13 cellular contexts compared by ENCODE assay signal in genomic region chr2:99975386-99975785, GRCh38.
DNase-seq lines count a peak whose midpoint lies in the region; ATAC-seq, FAIRE-seq and TF ChIP-seq lines count a peak whose summit lies in the region.
"Had no signal": no experiment of that assay in that cellular context is flagged by ENCODE, and none has a peak within 500 bp of the region (broad histone marks: within the 10 kb centered on the region; RNA-seq: fewer than 3 reads in every experiment).

No MANE protein-coding gene starts in this region.

- DNase-seq in AG08396 (ENCODE audit: low spot score) (peak; percentile 21), IMR-90 (peak; percentile 87), GM12878 (ENCODE audit: low read depth, low spot score) (no peak), kidney epithelial cell (ENCODE audit: low read depth) (peak; percentile 56), T-helper 2 cell (no peak), germinal center (ENCODE audit: low spot score) (no peak), neuronal stem cell (ENCODE audit: low spot score) (no peak)
- DNase-seq in activated CD4-positive, CD25-positive, alpha-beta regulatory T cell treated with anti-CD3 and anti-CD28 coated beads, Interleukin-2, amount 50 U/mL, for 72 hours = no peak
- DNase-seq: activated CD4-positive, alpha-beta T cell treated with anti-CD3 and anti-CD28 coated beads for 48 hours; T-cell had no signal

- no peak overlapping the region for H2BK12ac ChIP-seq in neuronal stem cell (ENCODE audit: low read length)

- CTCF ChIA-PET in IMR-90 (lab: Yijun Ruan, JAX) = interaction anchor here (0.7 to 1.1 kb wide), 2 partner anchors 9 to 82 kb away, joined by 3 read pairs; no protein-coding TSS in a partner anchor
- CTCF ChIA-PET in GM12878 (lab: Yijun Ruan, JAX) = interaction anchor here (0.6 kb wide), 1 partner anchor 27 kb away, joined by 4 read pairs; no protein-coding TSS in a partner anchor

- SMC1A ChIA-PET in GM12878 (lab: Charles Lee; ENCODE audit: uncharacterized antibody, unreplicated experiment) = interaction anchor here (2.2 kb wide), 1 partner anchor 9 kb away, joined by 5 read pairs; no protein-coding TSS in a partner anchor

- H4K20me1 ChIP-seq in IMR-90 (ENCODE audit: insufficient read depth, low read length) = no peaks in the 10 kb centered on the region
- H4K20me1 ChIP-seq in GM12878 (ENCODE audit: control insufficient read depth, insufficient read depth) = 0 out of 2 replicates have a peak, but pooled peaks cover 3% of the 10 kb centered on the region

- POLR2A ChIA-PET in IMR-90 (lab: Charles Lee; ENCODE audit: unreplicated experiment) (interaction anchor here (0.6 kb wide), 1 partner anchor 93 kb away, joined by 9 read pairs; no protein-coding TSS in a partner anchor), GM12878 (lab: Charles Lee) (no interaction called here)

- FAIRE-seq in GM12878 (lab: Jason Lieb, UNC) = no peak

- H4K8ac ChIP-seq in IMR-90 (ENCODE audit: low read depth in 2 of 2, low read length in 2 of 2) = no peak overlapping the region
- no peak overlapping the region for H4K8ac ChIP-seq in neuronal stem cell (ENCODE audit: low read depth, low read length)

- H3K4ac ChIP-seq in IMR-90 (ENCODE audit: low read depth, low read length) = no peak overlapping the region
- H3K4ac ChIP-seq in neuronal stem cell (ENCODE audit: low read length) = no peak overlapping the region

- H3K79me2 ChIP-seq in GM12878 (ENCODE audit: control insufficient read depth, insufficient read depth, low read length) = no peaks in the 10 kb centered on the region

- H3K4me1 ChIP-seq in IMR-90 (ENCODE audit: control insufficient read depth, insufficient read depth, low read length) (peaks cover 28% of the 10 kb centered on the region), GM12878 (ENCODE audit: control insufficient read depth, insufficient read depth, low read length) (no peaks in the 10 kb centered on the region), neuronal stem cell (ENCODE audit: control insufficient read depth in 2 of 2, insufficient read depth in 1 of 2, low read depth in 1 of 2, low read length in 2 of 2) (peaks cover 0 to 12% of the 10 kb centered on the region in 2 donors)
- H3K4me1 ChIP-seq: vagina had no signal

- H3K56ac ChIP-seq in IMR-90 (ENCODE audit: extremely low read depth, insufficient read depth, low read length) = no peak overlapping the region

- no TSS peak for BruUV-seq in IMR-90 (replicated peaks; lab: Mats Ljungman, UMichigan)
- BruUV-seq in GM12878 (replicated peaks; lab: Mats Ljungman, UMichigan) = no TSS peak

- TF ChIP-seq CTCF in IMR-90 (conservative IDR thresholded peaks at IDR 0.05; ENCODE audit: low read depth, low read length) = no peak
- TF ChIP-seq CTCF in GM12878 (IDR thresholded peaks at IDR 0.05 in 2 of 3, conservative IDR thresholded peaks at IDR 0.05 in 1 of 3; ENCODE audit: control insufficient read depth in 2 of 3, extremely low read depth in 1 of 3, insufficient read depth in 1 of 3, low read depth in 3 of 3, low read length in 3 of 3) = no peak
- TF ChIP-seq CTCF in kidney epithelial cell (IDR thresholded peaks at IDR 0.05; ENCODE audit: insufficient read depth, low read length, poor library complexity, severe bottlenecking) = no peak

- peaks cover 16% of the 10 kb centered on the region for H3K9me1 ChIP-seq in IMR-90 (ENCODE audit: insufficient read depth, low read length)

- H2AFZ ChIP-seq in IMR-90 (replicated peaks; ENCODE audit: low read length, poor library complexity) = no peak overlapping the region
- no peak overlapping the region for H2AFZ ChIP-seq in GM12878 (ENCODE audit: control insufficient read depth, low read depth, low read length)
- H2AFZ ChIP-seq in neuronal stem cell (ENCODE audit: low read length) = no peak overlapping the region
- H2AFZ ChIP-seq: GM23338 had no signal

- H2BK120ac ChIP-seq in IMR-90 (ENCODE audit: low read depth, low read length) (no peak overlapping the region), neuronal stem cell (ENCODE audit: low read depth, low read length) (no peak overlapping the region)

- H3K79me1 ChIP-seq in IMR-90 (ENCODE audit: low read depth in 1 of 2, low read length in 2 of 2) (peaks cover 8 to 25% of the 10 kb centered on the region in 2 experiments), neuronal stem cell (ENCODE audit: low read depth, low read length) (no peaks in the 10 kb centered on the region)

- TF ChIP-seq RAD21 in IMR-90 (IDR thresholded peaks at IDR 0.05; ENCODE audit: low read length) (no peak), GM12878 (IDR thresholded peaks at IDR 0.05; ENCODE audit: insufficient read depth, low read depth, low read length) (no peak)

- RAD21 ChIA-PET in GM12878 (lab: Charles Lee; ENCODE audit: unreplicated experiment) = no interaction called here

- no peak overlapping the region for H2BK20ac ChIP-seq in IMR-90 (ENCODE audit: low read depth, low read length)

- H3K36me3 ChIP-seq in IMR-90 (ENCODE audit: control insufficient read depth, insufficient read depth, low read length) (peaks cover 16% of the 10 kb centered on the region; the same call in 1 of the 2 replicates), GM12878 (ENCODE audit: control insufficient read depth in 2 of 2, insufficient read depth in 2 of 2, low read length in 1 of 2) (no peaks in the 10 kb centered on the region), kidney epithelial cell (ENCODE audit: control insufficient read depth, insufficient read depth, low read length) (no peaks in the 10 kb centered on the region), neuronal stem cell (replicated peaks in 1 of 2; ENCODE audit: control insufficient read depth in 2 of 2, insufficient read depth in 2 of 2, low read length in 2 of 2) (no peaks in the 10 kb centered on the region)
- H3K36me3 ChIP-seq: vagina had no signal

- H3K9me3 ChIP-seq in IMR-90 (ENCODE audit: control insufficient read depth, insufficient read depth, low read length) = no peaks in the 10 kb centered on the region
- no peaks in the 10 kb centered on the region for H3K9me3 ChIP-seq in GM12878 (replicated peaks; ENCODE audit: control insufficient read depth, insufficient read depth, low read length)
- H3K9me3 ChIP-seq in neuronal stem cell (replicated peaks in 1 of 2; ENCODE audit: control insufficient read depth in 2 of 2, insufficient read depth in 1 of 2, low read depth in 1 of 2, low read length in 2 of 2) = no peaks in the 10 kb centered on the region
- H3K9me3 ChIP-seq: BLaER1 treated with 17β-estradiol and CSF1 and Interleukin-3, amounts not matched to agents 10 nM and 100 nM; vagina had no signal

- ATAC-seq in IMR-90 (ENCODE audit: low read depth) (peak; percentile 68), GM12878 (no peak)
- ATAC-seq: GM23338, T-cell had no signal

- TF ChIP-seq EP300 in GM12878 (IDR thresholded peaks at IDR 0.05; ENCODE audit: borderline replicate concordance in 1 of 2, control insufficient read depth in 1 of 2, low read depth in 2 of 2, low read length in 2 of 2) = no peak

- no peak overlapping the region for H4K5ac ChIP-seq in IMR-90 (ENCODE audit: low read depth, low read length)

- no peak overlapping the region for H3K23ac ChIP-seq in IMR-90 (ENCODE audit: low read depth, low read length)
- H3K23ac ChIP-seq in neuronal stem cell (ENCODE audit: low read depth, low read length, poor library complexity) = no peak overlapping the region

- H2AK9ac ChIP-seq in IMR-90 (replicated peaks; ENCODE audit: low read depth, low read length, poor library complexity) = no peak overlapping the region

- peak overlapping the region; percentile 31 for H2BK5ac ChIP-seq in IMR-90 (ENCODE audit: low read depth, low read length, poor library complexity, severe bottlenecking)
- no peak overlapping the region for H2BK5ac ChIP-seq in neuronal stem cell (ENCODE audit: low read length)

- H3K4me2 ChIP-seq in IMR-90 (ENCODE audit: low read depth, low read length) (no peak overlapping the region), GM12878 (ENCODE audit: control insufficient read depth, insufficient read depth) (no peak overlapping the region), neuronal stem cell (ENCODE audit: insufficient read depth, low read length, poor library complexity, severe bottlenecking) (no peak overlapping the region)
- H3K4me2 ChIP-seq: BLaER1 treated with 17β-estradiol and CSF1 and Interleukin-3, amounts not matched to agents 10 nM and 100 nM; GM23338 had no signal

- no peak overlapping the region for H2BK15ac ChIP-seq in IMR-90 (ENCODE audit: low read depth, low read length)
- H2BK15ac ChIP-seq in neuronal stem cell (ENCODE audit: low read length) = no peak overlapping the region

- H3K27ac ChIP-seq in IMR-90 (ENCODE audit: insufficient read depth, low read length) (no peak overlapping the region), GM12878 (ENCODE audit: control insufficient read depth, insufficient read depth) (no peak overlapping the region), neuronal stem cell (replicated peaks; ENCODE audit: low read length) (no peak overlapping the region)
- H3K27ac ChIP-seq: BLaER1 treated with 17β-estradiol and CSF1 and Interleukin-3, amounts not matched to agents 10 nM and 100 nM; vagina had no signal

- dilution Hi-C loops in IMR-90 (cut with HindIII; ENCODE audit: low sequenced_read_pairs, unreplicated experiment) = no loop called here

- no peak for TF ChIP-seq POLR2A in IMR-90 (IDR thresholded peaks at IDR 0.05; ENCODE audit: low read depth, low read length)
- no peak for TF ChIP-seq POLR2A in GM12878 (IDR thresholded peaks at IDR 0.05; ENCODE audit: low read depth, low read length)

- no peak overlapping the region for H3K4me3 ChIP-seq in IMR-90 (ENCODE audit: insufficient read depth, low read depth, low read length)
- no peak overlapping the region for H3K4me3 ChIP-seq in GM12878
- no peak overlapping the region for H3K4me3 ChIP-seq in kidney epithelial cell (ENCODE audit: low read depth, low read length)
- no peak overlapping the region for H3K4me3 ChIP-seq in neuronal stem cell (ENCODE audit: low read length in 2 of 2)
- H3K4me3 ChIP-seq: BLaER1 treated with 17β-estradiol and CSF1 and Interleukin-3, amounts not matched to agents 10 nM and 100 nM; GM23338; vagina had no signal

- in situ Hi-C loops in IMR-90 (cut with MboI; ENCODE audit: low sequenced_read_pairs) = no loop called here
- in situ Hi-C loops in GM12878 (cut with MboI) = no loop called here

- H4K91ac ChIP-seq in IMR-90 (ENCODE audit: insufficient read depth, low read depth, low read length) (no peak overlapping the region), neuronal stem cell (ENCODE audit: low read depth, low read length, poor library complexity) (no peak overlapping the region)

- H3K27me3 ChIP-seq in IMR-90 (ENCODE audit: control insufficient read depth, insufficient read depth, low read length) = no peaks in the 10 kb centered on the region
- 0 out of 4 replicates have a peak, but pooled peaks cover 0 to 1% of the 10 kb centered on the region in 2 experiments for H3K27me3 ChIP-seq in GM12878 (replicated peaks in 1 of 2; ENCODE audit: control insufficient read depth in 2 of 2, insufficient read depth in 2 of 2, low read length in 1 of 2)
- H3K27me3 ChIP-seq in kidney epithelial cell (ENCODE audit: control insufficient read depth, insufficient read depth, low read length) = no peaks in the 10 kb centered on the region
- H3K27me3 ChIP-seq in neuronal stem cell (ENCODE audit: control insufficient read depth in 3 of 3, insufficient read depth in 3 of 3, low read depth in 1 of 3, low read length in 3 of 3) = peaks cover 0 to 5% (median 0%) of the 10 kb centered on the region in 3 experiments
- H3K27me3 ChIP-seq: BLaER1 treated with 17β-estradiol and CSF1 and Interleukin-3, amounts not matched to agents 10 nM and 100 nM; vagina had no signal

- no peak overlapping the region for H2AK5ac ChIP-seq in IMR-90 (ENCODE audit: low read depth, low read length)
- H2AK5ac ChIP-seq in neuronal stem cell (ENCODE audit: low read depth, low read length) = no peak overlapping the region

- no peak overlapping the region for H3K18ac ChIP-seq in IMR-90 (ENCODE audit: low read depth, low read length)
- no peak overlapping the region for H3K18ac ChIP-seq in neuronal stem cell (ENCODE audit: low read length)

- intact Hi-C loops in IMR-90 (cut with micrococcal nuclease) (no loop called here), GM12878 (cut with micrococcal nuclease; ENCODE audit: unreplicated experiment) (no loop called here)

- H3K9ac ChIP-seq in IMR-90 (ENCODE audit: low read depth, low read length) = no peak overlapping the region
- no peak overlapping the region for H3K9ac ChIP-seq in GM12878 (ENCODE audit: control insufficient read depth, insufficient read depth, low read length)
- no peak overlapping the region for H3K9ac ChIP-seq in neuronal stem cell (ENCODE audit: low read depth, low read length, poor library complexity)
- H3K9ac ChIP-seq: BLaER1 treated with 17β-estradiol and CSF1 and Interleukin-3, amounts not matched to agents 10 nM and 100 nM had no signal

- H3K14ac ChIP-seq in IMR-90 (replicated peaks; ENCODE audit: low read depth, low read length) = no peak overlapping the region
- H3K14ac ChIP-seq in neuronal stem cell (ENCODE audit: low read length) = no peak overlapping the region

Comparison
In these comparisons a context has a peak if more than half of its experiments do, and no peak if none do; other contexts are left out.
1. DNase-seq: peak in AG08396 (single experiment), IMR-90 (single experiment) and kidney epithelial cell (single experiment); none in GM12878 (single experiment), T-helper 2 cell (0 of 5), activated CD4-positive, CD25-positive, alpha-beta regulatory T cell treated with anti-CD3 and anti-CD28 coated beads, Interleukin-2, amount 50 U/mL, for 72 hours (single experiment), germinal center (single experiment) and neuronal stem cell (single experiment).